8 cellular contexts compared by ENCODE assay signal in genomic region chr12:8890313-8891084, GRCh38. TPM values are rescaled to one million over a fixed set of nuclear protein-coding genes. Genes with fewer than 3 reads are reported as not detected.
DNase-seq lines count a peak whose midpoint lies in the region; ATAC-seq and TF ChIP-seq lines count a peak whose summit lies in the region.

No MANE protein-coding gene starts in this region.

- no peak for TF ChIP-seq POLR2A in Peyer's patch (IDR thresholded peaks at IDR 0.05)

- H3K27me3 ChIP-seq in Peyer's patch (no peaks in the 10 kb centered on the region), upper lobe of right lung (no peaks in the 10 kb centered on the region)

- H3K36me3 Mint-ChIP-seq in Calu3 (ENCODE audit: insufficient read depth, unreplicated experiment) (no peaks in the 10 kb centered on the region), osteocyte (ENCODE audit: unreplicated experiment) (no peaks in the 10 kb centered on the region)

- H3K4me3 ChIP-seq in Peyer's patch (peak overlapping the region; percentile 11 to 56 (median 39)), upper lobe of right lung (peak overlapping the region; percentile 54)

- H3K9me3 Mint-ChIP-seq in Calu3 (ENCODE audit: low read depth, unreplicated experiment) (no peaks in the 10 kb centered on the region), osteocyte (ENCODE audit: unreplicated experiment) (no peaks in the 10 kb centered on the region)

- no peak overlapping the region for H3K27ac Mint-ChIP-seq in Calu3 (ENCODE audit: unreplicated experiment)
- no peak overlapping the region for H3K27ac Mint-ChIP-seq in osteocyte (ENCODE audit: unreplicated experiment)

- peak; percentile 70 for TF ChIP-seq CTCF in Calu3 (IDR thresholded peaks at IDR 0.05; ENCODE audit: unreplicated experiment)
- TF ChIP-seq CTCF in Peyer's patch (IDR thresholded peaks at IDR 0.05): peak; percentile 61 to 88 (median 77)
- peak; percentile 94 for TF ChIP-seq CTCF in osteocyte (IDR thresholded peaks at IDR 0.05)
- peak; percentile 86 for TF ChIP-seq CTCF in upper lobe of right lung (IDR thresholded peaks at IDR 0.05)

- DNase-seq in Calu3 (peak; percentile 66), HEK293T (ENCODE audit: extremely low spot score) (peak; percentile 72), Peyer's patch (peak in 2 of 3 donors; percentile 42 to 76), globus pallidus (ENCODE audit: low spot score) (peak; percentile 33), osteocyte (ENCODE audit: extremely low spot score, unreplicated experiment) (no peak), upper lobe of right lung (no peak), MV-4-11 (lab: John Stamatoyannopoulos, UW) (no peak)
- peak; percentile 36 for DNase-seq in activated effector memory CD4-positive, alpha-beta T cell treated with Interleukin-2 at 50 U/mL for 16 hours

- H3K27ac ChIP-seq in Peyer's patch: no peak overlapping the region
- H3K27ac ChIP-seq in upper lobe of right lung: no peak overlapping the region

- CTCF ChIA-PET in Calu3 (lab: Charles Lee) (interaction anchor here (0.6 to 2.1 kb wide), 12 partner anchors 19 to 353 kb away, joined by 3 to 25 read pairs (median 4); partner anchors contain the start of gene M6PR), HEK293T (lab: Yijun Ruan, JAX) (interaction anchor here (0.6 to 1.8 kb wide), 34 partner anchors 9 to 392 kb away, joined by 3 to 17 read pairs (median 4); partner anchors contain the start of gene M6PR)

- peak; percentile 89 for ATAC-seq in upper lobe of right lung

- H3K9me3 ChIP-seq in Peyer's patch (no peaks in the 10 kb centered on the region), upper lobe of right lung (no peaks in the 10 kb centered on the region)

- H3K4me3 Mint-ChIP-seq in Calu3 (ENCODE audit: low read depth, unreplicated experiment) (peak overlapping the region; percentile 74), osteocyte (ENCODE audit: unreplicated experiment) (peak overlapping the region; percentile 81)

- POLR2A ChIA-PET in HEK293T (lab: Yijun Ruan, JAX): interaction anchor here (0.6 to 1.4 kb wide), 3 partner anchors 30 to 193 kb away, joined by 4 read pairs; partner anchors contain the start of gene RIMKLB

- BruUV-seq in Calu3 (replicated peaks; lab: Mats Ljungman, UMichigan): no TSS peak

- intact Hi-C loops in Calu3 (cut with micrococcal nuclease; ENCODE audit: unreplicated experiment) (loop anchor here (1.0 to 10.0 kb wide), 4 partner anchors 110 to 346 kb away; partner anchors contain the start of gene CLEC4E), upper lobe of right lung (cut with DNase I) (no loop called here)

- H3K36me3 ChIP-seq in Peyer's patch (no peaks in the 10 kb centered on the region), upper lobe of right lung (no peaks in the 10 kb centered on the region)

- H3K4me1 ChIP-seq in Peyer's patch: no peaks in the 10 kb centered on the region
- peaks cover 3% of the 10 kb centered on the region for H3K4me1 ChIP-seq in upper lobe of right lung

- no peaks in the 10 kb centered on the region for H3K4me1 Mint-ChIP-seq in Calu3 (ENCODE audit: low read depth, unreplicated experiment)
- peaks cover 2% of the 10 kb centered on the region for H3K4me1 Mint-ChIP-seq in osteocyte (ENCODE audit: unreplicated experiment)

- H3K27me3 Mint-ChIP-seq in Calu3 (ENCODE audit: unreplicated experiment) (no peaks in the 10 kb centered on the region), osteocyte (ENCODE audit: unreplicated experiment) (no peaks in the 10 kb centered on the region)

TF ChIP-seq in HEK293T, 16 proteins besides CTCF, POLR2A, EP300 and RAD21:
- TF ChIP-seq HDGF (IDR thresholded peaks at IDR 0.05; ENCODE audit: borderline replicate concordance) (no peak), FOXK2 (IDR thresholded peaks at IDR 0.05) (no peak), ARNT (IDR thresholded peaks at IDR 0.05) (no peak), LEF1 (IDR thresholded peaks at IDR 0.05; ENCODE audit: borderline replicate concordance) (no peak), TARDBP (IDR thresholded peaks at IDR 0.05) (no peak), NFRKB (IDR thresholded peaks at IDR 0.05) (no peak), SUZ12 (IDR thresholded peaks at IDR 0.05) (no peak), FOXA1 (IDR thresholded peaks at IDR 0.05) (no peak), CTBP1 (IDR thresholded peaks at IDR 0.05; ENCODE audit: borderline replicate concordance) (no peak), BHLHE40 (IDR thresholded peaks at IDR 0.05; ENCODE audit: borderline replicate concordance) (no peak), L3MBTL2 (conservative IDR thresholded peaks at IDR 0.05) (no peak), ZNF384 (IDR thresholded peaks at IDR 0.05) (no peak)
- TF ChIP-seq, protein P1, sequence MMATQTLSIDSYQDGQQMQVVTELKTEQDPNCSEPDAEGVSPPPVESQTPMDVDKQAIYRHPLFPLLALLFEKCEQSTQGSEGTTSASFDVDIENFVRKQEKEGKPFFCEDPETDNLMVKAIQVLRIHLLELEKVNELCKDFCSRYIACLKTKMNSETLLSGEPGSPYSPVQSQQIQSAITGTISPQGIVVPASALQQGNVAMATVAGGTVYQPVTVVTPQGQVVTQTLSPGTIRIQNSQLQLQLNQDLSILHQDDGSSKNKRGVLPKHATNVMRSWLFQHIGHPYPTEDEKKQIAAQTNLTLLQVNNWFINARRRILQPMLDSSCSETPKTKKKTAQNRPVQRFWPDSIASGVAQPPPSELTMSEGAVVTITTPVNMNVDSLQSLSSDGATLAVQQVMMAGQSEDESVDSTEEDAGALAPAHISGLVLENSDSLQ (IDR thresholded peaks at IDR 0.05): no peak
TF ChIP-seq in HEK293T: peak in this region for 0.

RNA-seq across cellular contexts. Expression of gene PHC1, which starts 23.8 kb away (rescaled TPM):
- total RNA-seq in Calu3 (2022) (23.0 and 27.9 TPM in 2 replicates), Peyer's patch (10 to 100 TPM; 11.2 to 52.8 (median 31.0) TPM), osteocyte (42.3 and 47.0 TPM in 2 replicates), upper lobe of right lung (29.7 TPM)

RNA-seq across cellular contexts. Expression of gene M6PR, which starts 58.9 kb away (rescaled TPM):
- 241 and 256 TPM in 2 replicates for total RNA-seq in Calu3 (2022)
- total RNA-seq in Peyer's patch: 10 to 100 TPM; 52.0 to 73.7 (median 59.1) TPM
- 126 and 138 TPM in 2 replicates for total RNA-seq in osteocyte
- 176 TPM for total RNA-seq in upper lobe of right lung

Comparison
In these comparisons a context has a peak if more than half of its experiments do, and no peak if none do; other contexts are left out.
1. DNase-seq: peak in Calu3 (single experiment), HEK293T (single experiment), Peyer's patch (2 of 3), activated effector memory CD4-positive, alpha-beta T cell treated with Interleukin-2 at 50 U/mL for 16 hours (single experiment) and globus pallidus (single experiment); none in osteocyte (single experiment), upper lobe of right lung (single experiment) and MV-4-11 (single experiment).
2. Peak in every context shown above with its lines, with median percentiles within 50 percentile points of each other: CTCF ChIP-seq.